1 cellular context compared by ENCODE assay signal in genomic region chr15:40332138-40332781, GRCh38.
TF ChIP-seq lines count a peak whose summit lies in the region.

No MANE protein-coding gene starts in this region.

TF ChIP-seq in HCT116, 20 proteins besides CTCF, POLR2A, EP300 and RAD21:
- TF ChIP-seq POLR2AphosphoS5 (IDR thresholded peaks at IDR 0.05; ENCODE audit: low read depth, low read length) (no peak), FOSL1 (IDR thresholded peaks at IDR 0.05; ENCODE audit: low read depth) (no peak), CBX3 (IDR thresholded peaks at IDR 0.05; ENCODE audit: low read depth) (no peak), SIN3A (IDR thresholded peaks at IDR 0.05; ENCODE audit: low read depth) (no peak), SRF (IDR thresholded peaks at IDR 0.05; ENCODE audit: low read depth) (no peak), CEBPB (IDR thresholded peaks at IDR 0.05; ENCODE audit: low read depth) (no peak), JUND (IDR thresholded peaks at IDR 0.05) (no peak), YY1 (IDR thresholded peaks at IDR 0.05; ENCODE audit: extremely low read depth, insufficient replicate concordance, low read depth, low read length) (no peak), EGR1 (IDR thresholded peaks at IDR 0.05; ENCODE audit: low read depth) (no peak), ZNF274 (IDR thresholded peaks at IDR 0.05; ENCODE audit: low read depth, low read length) (no peak)
